9 cellular contexts compared by ENCODE assay signal in genomic region chr12:12985817-12986408, GRCh38. TPM values are rescaled to one million over a fixed set of nuclear protein-coding genes. Genes with fewer than 3 reads are reported as not detected.
DNase-seq lines count a peak whose midpoint lies in the region; TF ChIP-seq lines count a peak whose summit lies in the region.
"Had no signal": no experiment of that assay in that cellular context is flagged by ENCODE, and none has a peak within 500 bp of the region (broad histone marks: within the 10 kb centered on the region; RNA-seq: fewer than 3 reads in every experiment).

No MANE protein-coding gene starts in this region.

- no peak for TF ChIP-seq POLR2A in sigmoid colon (IDR thresholded peaks at IDR 0.05)

- H3K4me1 Mint-ChIP-seq in Calu3 (ENCODE audit: low read depth, unreplicated experiment): peaks cover 5% of the 10 kb centered on the region
- H3K4me1 Mint-ChIP-seq in activated naive CD4-positive, alpha-beta T cell treated with anti-CD3 and anti-CD28 coated beads for 36 hours (ENCODE audit: low read depth): no peaks in the 10 kb centered on the region

- H3K4me3 ChIP-seq in HFF-Myc (replicated peaks; ENCODE audit: low read depth, low read length) (no peak overlapping the region), liver (ENCODE audit: low read depth in 1 of 3, low read length in 3 of 3) (no peak overlapping the region), sigmoid colon (no peak overlapping the region)

- H3K9me3 ChIP-seq in liver (ENCODE audit: control insufficient read depth in 4 of 4, low read length in 3 of 4): no peaks in the 10 kb centered on the region
- no peaks in the 10 kb centered on the region for H3K9me3 ChIP-seq in sigmoid colon

- no peak overlapping the region for H3K27ac Mint-ChIP-seq in Calu3 (ENCODE audit: unreplicated experiment)
- no peak overlapping the region for H3K27ac Mint-ChIP-seq in activated naive CD4-positive, alpha-beta T cell treated with anti-CD3 and anti-CD28 coated beads for 36 hours

- no peak for TF ChIP-seq EP300 in sigmoid colon (IDR thresholded peaks at IDR 0.05)

- no peak overlapping the region for H3K4me3 Mint-ChIP-seq in Calu3 (ENCODE audit: low read depth, unreplicated experiment)
- H3K4me3 Mint-ChIP-seq in activated naive CD4-positive, alpha-beta T cell treated with anti-CD3 and anti-CD28 coated beads for 36 hours: no peak overlapping the region

- peak; percentile 29 for TF ChIP-seq CTCF in Calu3 (IDR thresholded peaks at IDR 0.05; ENCODE audit: unreplicated experiment)
- peak; percentile 61 for TF ChIP-seq CTCF in HFF-Myc (IDR thresholded peaks at IDR 0.05; ENCODE audit: low read depth, low read length, missing control alignments)
- TF ChIP-seq CTCF in liver (IDR thresholded peaks at IDR 0.05; ENCODE audit: low read depth, low read length, missing input control): peak; percentile 42
- TF ChIP-seq CTCF in sigmoid colon (IDR thresholded peaks at IDR 0.05): peak in 2 of 4 experiments; percentile 10 to 17

- CTCF ChIA-PET in Calu3 (lab: Charles Lee): interaction anchor here (0.8 to 1.8 kb wide), 3 partner anchors 10 to 226 kb away, joined by 4 to 6 read pairs (median 4); no protein-coding TSS in a partner anchor
- CTCF ChIA-PET in activated naive CD4-positive, alpha-beta T cell treated with anti-CD3 and anti-CD28 coated beads for 36 hours (lab: Charles Lee): interaction anchor here (0.7 to 2.5 kb wide), 9 partner anchors 10 to 268 kb away, joined by 3 to 14 read pairs (median 3); partner anchors contain the start of gene GPRC5A

- no peaks in the 10 kb centered on the region for H3K36me3 Mint-ChIP-seq in Calu3 (ENCODE audit: insufficient read depth, unreplicated experiment)
- H3K36me3 Mint-ChIP-seq in activated naive CD4-positive, alpha-beta T cell treated with anti-CD3 and anti-CD28 coated beads for 36 hours (ENCODE audit: low read depth): peaks cover 5% of the 10 kb centered on the region

- no peaks in the 10 kb centered on the region for H3K27me3 ChIP-seq in liver (ENCODE audit: control insufficient read depth in 4 of 4, insufficient read depth in 4 of 4, low read length in 3 of 4)
- no peaks in the 10 kb centered on the region for H3K27me3 ChIP-seq in sigmoid colon

- DNase-seq in Calu3: peak; percentile 22
- DNase-seq in HFF-Myc (ENCODE audit: extremely low read depth, low read depth): no peak
- DNase-seq in activated naive CD4-positive, alpha-beta T cell treated with anti-CD3 and anti-CD28 coated beads for 36 hours: peak; percentile 46
- DNase-seq in NCI-H2029 (lab: John Stamatoyannopoulos, UW): no peak
- no peak for DNase-seq in GF-D8 (lab: John Stamatoyannopoulos, UW)
- no peak for DNase-seq in sigmoid colon
- no peak for DNase-seq in GM19238 (ENCODE audit: insufficient read length, low spot score)

- BruUV-seq in Calu3 (replicated peaks; lab: Mats Ljungman, UMichigan): no TSS peak

- WGBS in liver: 80% methylated on average over 4 of the region's 4 CpGs
- 76 to 82% methylated on average over 4 of the region's 4 CpGs for WGBS in sigmoid colon, 2 donors

- no peak overlapping the region for H3K9ac ChIP-seq in liver (ENCODE audit: low read depth in 1 of 2, low read length in 2 of 2)

- no peak overlapping the region for H3K27ac ChIP-seq in liver (ENCODE audit: low read depth in 1 of 2, low read length in 2 of 2)
- H3K27ac ChIP-seq in sigmoid colon: no peak overlapping the region

- H3K36me3 ChIP-seq in liver (ENCODE audit: control insufficient read depth in 4 of 4, insufficient read depth in 3 of 4, low read depth in 1 of 4, low read length in 3 of 4): peaks cover 18 to 42% (median 35%) of the 10 kb centered on the region in 4 donors
- peaks cover 10 to 51% (median 17%) of the 10 kb centered on the region in 4 donors for H3K36me3 ChIP-seq in sigmoid colon

- H3K9me3 Mint-ChIP-seq in Calu3 (ENCODE audit: low read depth, unreplicated experiment): no peaks in the 10 kb centered on the region
- H3K9me3 Mint-ChIP-seq in activated naive CD4-positive, alpha-beta T cell treated with anti-CD3 and anti-CD28 coated beads for 36 hours: no peaks in the 10 kb centered on the region

- intact Hi-C loops in Calu3 (cut with micrococcal nuclease; ENCODE audit: unreplicated experiment) (loop anchor here (2.0 kb wide), 1 partner anchor 223 kb away; no protein-coding TSS in a partner anchor), sigmoid colon (cut with DNase I) (no loop called here)
- intact Hi-C loops in activated naive CD4-positive, alpha-beta T cell treated with anti-CD3 and anti-CD28 coated beads for 36 hours (cut with micrococcal nuclease): loop anchor here (1.0 kb wide), 2 partner anchors 16 to 226 kb away; no protein-coding TSS in a partner anchor

- no peaks in the 10 kb centered on the region for H3K27me3 Mint-ChIP-seq in Calu3 (ENCODE audit: unreplicated experiment)
- no peaks in the 10 kb centered on the region for H3K27me3 Mint-ChIP-seq in activated naive CD4-positive, alpha-beta T cell treated with anti-CD3 and anti-CD28 coated beads for 36 hours (ENCODE audit: low read depth)

- TF ChIP-seq RAD21 in liver (IDR thresholded peaks at IDR 0.05): peak; percentile 56 to 80

- H3K4me1 ChIP-seq in liver (ENCODE audit: control insufficient read depth in 4 of 4, insufficient read depth in 4 of 4, low read length in 3 of 4) (no peaks in the 10 kb centered on the region), sigmoid colon (peaks cover 0 to 5% (median 2%) of the 10 kb centered on the region in 4 donors)

TF ChIP-seq in liver, 16 proteins besides CTCF, POLR2A, EP300 and RAD21:
- no peak for TF ChIP-seq GABPA (IDR thresholded peaks at IDR 0.05 in 1 of 2, conservative IDR thresholded peaks at IDR 0.05 in 1 of 2)
TF ChIP-seq in liver: peak in this region for 0.

RNA-seq across cellular contexts. Expression of gene HEBP1, which starts 14.2 kb away (rescaled TPM):
- total RNA-seq in Calu3 (2022) (10.6 and 10.9 TPM in 2 replicates), liver (10 to 100 TPM; 27.7 to 33.6 TPM), sigmoid colon (10 to 100 TPM; 32.1 to 54.8 (median 38.2) TPM)
- 10 to 100 TPM; 28.7 to 32.3 TPM for total RNA-seq in activated naive CD4-positive, alpha-beta T cell treated with anti-CD3 and anti-CD28 coated beads for 36 hours
- polyA plus RNA-seq in liver (10 to 100 TPM; 66.9 to 70.0 TPM), sigmoid colon (10 to 100 TPM; 44.9 to 85.8 (median 60.7) TPM)

RNA-seq across cellular contexts. Expression of gene GPRC5D, which starts 33.9 kb away (rescaled TPM):
- total RNA-seq in Calu3 (2022): not detected in 2 replicates
- not detected for total RNA-seq in activated naive CD4-positive, alpha-beta T cell treated with anti-CD3 and anti-CD28 coated beads for 36 hours
- under 1 TPM in 1 of 2 donors, not detected in 1; 0.17 TPM for total RNA-seq in liver
- under 1 TPM in 1 of 2 donors, not detected in 1; 0.13 TPM for polyA plus RNA-seq in liver
- total RNA-seq in sigmoid colon: not detected
- under 1 TPM in 1 of 3 donors, not detected in 2; 0.16 TPM for polyA plus RNA-seq in sigmoid colon
- total RNA-seq: NCI-H460 had no signal

RNA-seq across cellular contexts. Expression of gene FAM234B, which starts 58.3 kb away (rescaled TPM):
- total RNA-seq in Calu3 (2022) (2.7 and 3.6 TPM in 2 replicates), liver (1 to 10 TPM; 4.4 to 8.0 TPM), sigmoid colon (1 to 10 TPM; 2.9 to 5.0 (median 4.7) TPM)
- 1 to 10 TPM; 7.4 to 7.7 TPM for total RNA-seq in activated naive CD4-positive, alpha-beta T cell treated with anti-CD3 and anti-CD28 coated beads for 36 hours
- polyA plus RNA-seq in liver (1 to 10 TPM; 1.7 to 2.0 TPM), sigmoid colon (1 to 10 TPM in 1 of 3 donors, under 1 TPM in 2; 0.60 to 1.1 (median 0.69) TPM)

Comparison
In these comparisons a context has a peak if more than half of its experiments do, and no peak if none do; other contexts are left out.
1. DNase-seq: peak in Calu3 (single experiment) and activated naive CD4-positive, alpha-beta T cell treated with anti-CD3 and anti-CD28 coated beads for 36 hours (single experiment); none in HFF-Myc (single experiment), NCI-H2029 (single experiment), GF-D8 (single experiment), sigmoid colon (single experiment) and GM19238 (single experiment).